ENCODE assay signal across 8 cellular contexts in genomic region chr10:36779238-36779846, GRCh38.
DNase-seq lines count a peak whose midpoint lies in the region; FAIRE-seq and TF ChIP-seq lines count a peak whose summit lies in the region.

No MANE protein-coding gene starts in this region.

- peak; percentile 87 for FAIRE-seq in A204.1 (lab: Jason Lieb, UNC)

- DNase-seq in HuH-7 (ENCODE audit: low spot score) (peak; percentile 44), T1000 (lab: John Stamatoyannopoulos, UW) (peak; percentile 3), glutamatergic neuron (no peak), putamen (ENCODE audit: low spot score) (peak; percentile 75), HAP-1 (ENCODE audit: low spot score in 2 of 2) (no peak), RPMI8226 (no peak), germinal center (ENCODE audit: low spot score) (no peak)

- TF ChIP-seq CTCF in glutamatergic neuron (IDR thresholded peaks at IDR 0.05; ENCODE audit: partially characterized antibody, unreplicated experiment) = peak; percentile 43

- in situ Hi-C loops in HAP-1 (cut with MboI; ENCODE audit: low sequenced_read_pairs) = no loop called here

- H3K36me3 ChIP-seq in HAP-1 (replicated peaks) = no peaks in the 10 kb centered on the region

- no peak overlapping the region for H3K4me3 ChIP-seq in HAP-1

- H3K27me3 ChIP-seq in HAP-1 (ENCODE audit: low read depth) = no peaks in the 10 kb centered on the region

- peaks cover 3% of the 10 kb centered on the region for H3K4me1 Mint-ChIP-seq in glutamatergic neuron (ENCODE audit: low read depth, unreplicated experiment)

- H3K36me3 Mint-ChIP-seq in glutamatergic neuron (ENCODE audit: unreplicated experiment) = no peaks in the 10 kb centered on the region

- no peak overlapping the region for H3K4me3 Mint-ChIP-seq in glutamatergic neuron (ENCODE audit: unreplicated experiment)

- no peaks in the 10 kb centered on the region for H3K9me3 ChIP-seq in HAP-1

- no peaks in the 10 kb centered on the region for H3K9me3 Mint-ChIP-seq in glutamatergic neuron (ENCODE audit: unreplicated experiment)

- H3K4me1 ChIP-seq in HAP-1 = no peaks in the 10 kb centered on the region

- no peaks in the 10 kb centered on the region for H3K27me3 Mint-ChIP-seq in glutamatergic neuron (ENCODE audit: unreplicated experiment)

- no peak overlapping the region for H3K27ac Mint-ChIP-seq in glutamatergic neuron (ENCODE audit: unreplicated experiment)

Comparison
In these comparisons a context has a peak if more than half of its experiments do, and no peak if none do; other contexts are left out.
1. DNase-seq: peak in HuH-7 (single experiment), T1000 (single experiment) and putamen (single experiment); none in glutamatergic neuron (single experiment), HAP-1 (0 of 2), RPMI8226 (single experiment) and germinal center (single experiment).